In the genomic region with DNA sequence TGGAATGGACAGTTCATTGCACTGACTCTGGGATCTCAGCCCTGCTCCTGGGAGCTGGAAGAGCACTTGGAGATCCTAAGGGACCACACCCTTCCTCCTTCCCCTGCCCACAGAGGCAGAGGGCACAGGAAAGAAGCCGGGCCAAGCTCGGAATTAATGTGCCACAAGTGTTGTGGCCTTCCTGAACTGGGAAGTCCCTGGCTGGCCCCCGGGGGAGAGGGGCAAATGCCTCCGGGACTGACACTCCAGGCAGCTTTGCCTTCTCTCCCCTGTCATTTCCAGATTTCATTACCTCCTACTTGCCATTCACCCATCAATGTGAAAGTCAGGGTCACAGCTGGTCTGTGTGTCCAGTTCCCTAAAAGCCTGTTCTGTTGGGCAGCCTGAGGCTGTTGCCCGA, we compare ENCODE assay signal across 2 cellular contexts.
TF ChIP-seq lines count a peak whose summit lies in the region.

No MANE protein-coding gene starts in this region.

TF ChIP-seq in HEK293, 187 proteins besides CTCF, POLR2A, EP300 and RAD21:
- TF ChIP-seq ZBTB17 (tag by site-specific recombination; IDR thresholded peaks at IDR 0.05) (0 out of 2 replicates have a peak, but pooled peaks have one; percentile 27), ZNF677 (tag by site-specific recombination; IDR thresholded peaks at IDR 0.05) (no peak), ZNF335 (tag by site-specific recombination; conservative IDR thresholded peaks at IDR 0.05) (no peak)
TF ChIP-seq in HEK293: peak in this region for 1.

TF ChIP-seq in HepG2, 621 proteins besides CTCF, POLR2A, EP300 and RAD21:
- no peak for TF ChIP-seq ATF1 (CRISPR knock-in tag; IDR thresholded peaks at IDR 0.05)
- 0 out of 2 replicates have a peak, but pooled peaks have one; percentile 7 for TF ChIP-seq PAF1 (CRISPR knock-in tag; IDR thresholded peaks at IDR 0.05)
